9 cellular contexts compared by ENCODE assay signal in genomic region chr13:46119883-46120614, GRCh38. TPM values are rescaled to one million over a fixed set of nuclear protein-coding genes. Genes with fewer than 3 reads are reported as not detected.
DNase-seq lines count a peak whose midpoint lies in the region; ATAC-seq and TF ChIP-seq lines count a peak whose summit lies in the region.
"Had no signal": no experiment of that assay in that cellular context is flagged by ENCODE, and none has a peak within 500 bp of the region (broad histone marks: within the 10 kb centered on the region; RNA-seq: fewer than 3 reads in every experiment).

No MANE protein-coding gene starts in this region.

- DNase-seq in EL = peak; percentile 56
- peak; percentile 69 for DNase-seq in NCI-H146 (lab: John Stamatoyannopoulos, UW)
- DNase-seq in brain pericyte (ENCODE audit: low read depth, low spot score) = peak; percentile 53
- DNase-seq in mesothelial cell of epicardium (ENCODE audit: low spot score in 2 of 2, unreplicated experiment in 2 of 2) = peak; percentile 37 to 57
- no peak for DNase-seq in NCI-H2107 (lab: John Stamatoyannopoulos, UW)
- no peak for DNase-seq in GM13977 (ENCODE audit: low spot score)
- no peak for DNase-seq in GM19240 (ENCODE audit: insufficient read length, low spot score)
- DNase-seq: immature natural killer cell had no signal

- H3K27ac Mint-ChIP-seq in mesothelial cell of epicardium = peak overlapping the region; percentile 36
- H3K27ac Mint-ChIP-seq: immature natural killer cell had no signal

- H3K36me3 Mint-ChIP-seq in mesothelial cell of epicardium = no peaks in the 10 kb centered on the region

- H3K4me3 Mint-ChIP-seq in mesothelial cell of epicardium = no peak overlapping the region
- H3K4me3 Mint-ChIP-seq: immature natural killer cell had no signal

- H3K27me3 Mint-ChIP-seq in mesothelial cell of epicardium (ENCODE audit: low read depth) = no peaks in the 10 kb centered on the region

- no peak for ATAC-seq in HG02588 (IDR thresholded peaks at IDR 0.05; ENCODE audit: unreplicated experiment)

- TF ChIP-seq CTCF in mesothelial cell of epicardium (IDR thresholded peaks at IDR 0.05; ENCODE audit: unreplicated experiment) (no peak), GM13977 (IDR thresholded peaks at IDR 0.05; ENCODE audit: extremely low read depth, insufficient read depth, missing control alignments) (no peak)

- in situ Hi-C loops in GM13977 (cut with MboI; ENCODE audit: low pct_unique_long_range_greater_than_20kb, low sequenced_read_pairs, unreplicated experiment) = no loop called here

- peaks cover 5% of the 10 kb centered on the region for H3K9me3 Mint-ChIP-seq in mesothelial cell of epicardium
- H3K9me3 Mint-ChIP-seq: immature natural killer cell had no signal

- peaks cover 11% of the 10 kb centered on the region for H3K4me1 Mint-ChIP-seq in mesothelial cell of epicardium

RNA-seq across cellular contexts. Expression of gene CPB2, which starts 15.2 kb away (rescaled TPM):
- total RNA-seq in mesothelial cell of epicardium = not detected in 3 replicates

Comparison
In these comparisons a context has a peak if more than half of its experiments do, and no peak if none do; other contexts are left out.
1. DNase-seq: peak in EL (single experiment), NCI-H146 (single experiment), brain pericyte (single experiment) and mesothelial cell of epicardium (2 of 2); none in NCI-H2107 (single experiment), GM13977 (single experiment) and GM19240 (single experiment).